ENCODE assay signal across 8 cellular contexts in the genomic region with DNA sequence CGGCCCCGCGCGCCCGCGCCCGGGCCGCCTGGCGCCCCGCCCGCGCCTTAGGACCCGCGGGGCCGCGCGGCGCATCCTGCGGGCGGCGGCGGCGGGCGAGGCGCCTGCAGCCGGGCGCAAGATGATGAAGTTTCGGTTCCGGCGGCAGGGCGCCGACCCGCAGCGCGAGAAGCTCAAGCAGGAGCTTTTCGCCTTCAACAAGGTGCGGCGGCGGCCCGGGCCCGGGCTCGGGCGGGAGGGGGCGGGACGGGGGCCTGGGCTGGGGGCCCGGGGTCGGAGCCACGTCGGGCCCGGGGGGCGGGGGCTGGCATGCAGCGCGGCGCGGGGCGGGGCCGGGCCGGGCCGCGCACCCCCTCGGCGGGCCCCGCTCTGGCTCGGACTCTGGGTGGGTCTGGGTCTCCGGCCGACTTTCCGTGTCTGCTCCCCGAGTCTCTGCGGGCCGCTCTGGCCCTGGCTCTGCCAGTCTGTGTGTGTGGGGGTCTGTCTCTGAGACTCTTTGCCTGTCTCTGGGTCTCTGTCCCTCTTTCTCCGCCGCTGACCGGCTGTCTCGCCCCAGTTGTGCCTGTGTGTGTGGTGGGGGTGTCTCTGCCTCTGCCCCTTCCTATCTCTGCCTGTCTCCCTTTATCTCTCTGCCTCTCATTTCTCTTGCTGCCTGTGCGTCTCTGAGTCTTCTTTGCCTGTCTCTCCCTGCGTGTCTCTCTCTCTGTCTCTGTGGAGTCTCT. TPM values are rescaled to one million over a fixed set of nuclear protein-coding genes. Genes with fewer than 3 reads are reported as not detected.
A peak's percentile ranks its signal among the peaks of the same experiment; 100 is the strongest.
DNase-seq lines count a peak whose midpoint lies in the region; ATAC-seq, FAIRE-seq and TF ChIP-seq lines count a peak whose summit lies in the region.

Gene LLGL1 (plus strand): TSS at position 74 of the 722 bp plus-strand sequence. CDS start 48 bp downstream, at position 122.

- peaks cover 2% of the 10 kb centered on the region for H3K9me3 Mint-ChIP-seq in astrocyte (ENCODE audit: unreplicated experiment)

- peaks cover 5% of the 10 kb centered on the region for H3K4me1 Mint-ChIP-seq in astrocyte (ENCODE audit: low read depth, unreplicated experiment)

- no peak for FAIRE-seq in astrocyte (lab: Jason Lieb, UNC)

- H3K27me3 ChIP-seq in BLaER1 = no peaks in the 10 kb centered on the region
- no peaks in the 10 kb centered on the region for H3K27me3 ChIP-seq in astrocyte (ENCODE audit: insufficient read depth, low read length)
- H3K27me3 ChIP-seq in kidney epithelial cell (ENCODE audit: control insufficient read depth, insufficient read depth, low read length) = no peaks in the 10 kb centered on the region

- H3K27ac ChIP-seq in BLaER1 (peak within 1 kb of the TSS; percentile 79), KOPT-K1 (ENCODE audit: low read depth, low read length, poor library complexity, severe bottlenecking) (peak within 1 kb of the TSS; percentile 51), astrocyte (ENCODE audit: low read depth, low read length) (no peak within 1 kb of the TSS)

- H3K4me1 ChIP-seq in BLaER1 (peaks cover 42% of the 10 kb centered on the region), astrocyte (ENCODE audit: insufficient read depth, low read length) (peaks cover 27% of the 10 kb centered on the region)

- no peaks in the 10 kb centered on the region for H3K9me3 ChIP-seq in BLaER1
- H3K9me3 ChIP-seq in KOPT-K1 (ENCODE audit: insufficient read depth, low read length, poor library complexity, severe bottlenecking) = no peaks in the 10 kb centered on the region
- no peaks in the 10 kb centered on the region for H3K9me3 ChIP-seq in astrocyte (ENCODE audit: insufficient read depth, low read depth, low read length)

- no peaks in the 10 kb centered on the region for H3K27me3 Mint-ChIP-seq in astrocyte (ENCODE audit: low read depth, unreplicated experiment)

- no peak for DNase-seq in astrocyte (ENCODE audit: low read depth)
- no peak for DNase-seq in kidney epithelial cell (ENCODE audit: low read depth)
- no peak for DNase-seq in stimulated activated naive CD8-positive, alpha-beta T cell treated with anti-CD3 and anti-CD28 coated beads, Interleukin-15, Interleukin-2, amounts not matched to agents 100 U/mL and 50 U/mL, for 24 hours
- no peak for DNase-seq in SW 1271 (lab: John Stamatoyannopoulos, UW)

- H3K36me3 Mint-ChIP-seq in astrocyte (ENCODE audit: low read depth, unreplicated experiment) = no peaks in the 10 kb centered on the region

- peak within 1 kb of the TSS; percentile 88 for H2AFZ ChIP-seq in astrocyte (ENCODE audit: low read depth, low read length)

- peak; percentile 10 for ATAC-seq in GM19372 (IDR thresholded peaks at IDR 0.05; ENCODE audit: low read depth, unreplicated experiment)
- peak; percentile 36 for ATAC-seq in stimulated activated naive CD8-positive, alpha-beta T cell treated with anti-CD3 and anti-CD28 coated beads, Interleukin-15, Interleukin-2, amounts not matched to agents 100 U/mL and 50 U/mL, for 24 hours
- no peak for ATAC-seq in HG03108 (IDR thresholded peaks at IDR 0.05; ENCODE audit: unreplicated experiment)

- no peak for TF ChIP-seq CTCF in astrocyte (IDR thresholded peaks at IDR 0.05; ENCODE audit: insufficient read depth, low read depth, low read length)
- no peak for TF ChIP-seq CTCF in kidney epithelial cell (IDR thresholded peaks at IDR 0.05; ENCODE audit: insufficient read depth, low read length, poor library complexity, severe bottlenecking)

- H3K27ac Mint-ChIP-seq in astrocyte (ENCODE audit: unreplicated experiment) = peak within 1 kb of the TSS; percentile 94

- peaks cover 49% of the 10 kb centered on the region for H3K79me2 ChIP-seq in astrocyte (ENCODE audit: insufficient read depth, low read length)

- H4K20me1 ChIP-seq in BLaER1 (peaks cover 49% of the 10 kb centered on the region), astrocyte (ENCODE audit: insufficient read depth, low read length) (peaks cover 49% of the 10 kb centered on the region)

- H3K9ac ChIP-seq in BLaER1 (peak within 1 kb of the TSS; percentile 89), astrocyte (ENCODE audit: low read length) (peak within 1 kb of the TSS; percentile 97)

- peak within 1 kb of the TSS; percentile 97 for H3K4me2 ChIP-seq in BLaER1
- H3K4me2 ChIP-seq in astrocyte (ENCODE audit: low read length) = peak within 1 kb of the TSS; percentile 100

- no peaks in the 10 kb centered on the region; the same call in 1 of the 2 replicates for H3K36me3 ChIP-seq in BLaER1
- no peaks in the 10 kb centered on the region for H3K36me3 ChIP-seq in KOPT-K1 (ENCODE audit: insufficient read depth, low read length)
- no peaks in the 10 kb centered on the region for H3K36me3 ChIP-seq in astrocyte (ENCODE audit: insufficient read depth, low read length)
- H3K36me3 ChIP-seq in kidney epithelial cell (ENCODE audit: control insufficient read depth, insufficient read depth, low read length) = no peaks in the 10 kb centered on the region

- H3K4me3 ChIP-seq in BLaER1 (peak within 1 kb of the TSS; percentile 84), astrocyte (ENCODE audit: insufficient read depth, low read depth, low read length) (peak within 1 kb of the TSS; percentile 95), kidney epithelial cell (ENCODE audit: low read depth, low read length) (peak within 1 kb of the TSS; percentile 68)

- H3K4me3 Mint-ChIP-seq in astrocyte (ENCODE audit: unreplicated experiment) = peak within 1 kb of the TSS; percentile 100

RNA-seq across cellular contexts. Expression of gene LLGL1, which starts in this region (rescaled TPM):
- total RNA-seq in astrocyte (43.5 and 44.6 TPM in 2 replicates), kidney epithelial cell (53.7 and 63.1 TPM in 2 replicates)
